ENCODE assay signal across 1 cellular context in genomic region chr5:177447611-177448243, GRCh38.
A peak's percentile ranks its signal among the peaks of the same experiment; 100 is the strongest.
TF ChIP-seq lines count a peak whose summit lies in the region.

No MANE protein-coding gene starts in this region.

TF ChIP-seq in HepG2, 621 proteins besides CTCF, POLR2A, EP300 and RAD21 (continued from another document and continues in another):
- TF ChIP-seq ZNF513 (CRISPR knock-in tag; conservative IDR thresholded peaks at IDR 0.05) (no peak), ZNF839 (CRISPR knock-in tag; IDR thresholded peaks at IDR 0.05; ENCODE audit: borderline replicate concordance) (no peak), CREM (IDR thresholded peaks at IDR 0.05) (peak; percentile 43; the same call in 1 of the 2 replicates), CREM (CRISPR knock-in tag; IDR thresholded peaks at IDR 0.05) (no peak), ZNF207 (IDR thresholded peaks at IDR 0.05; ENCODE audit: borderline replicate concordance) (no peak), ZNF232 (CRISPR knock-in tag; IDR thresholded peaks at IDR 0.05; ENCODE audit: borderline replicate concordance) (no peak), REL (CRISPR knock-in tag; conservative IDR thresholded peaks at IDR 0.05) (no peak), AKAP8 (CRISPR knock-in tag; IDR thresholded peaks at IDR 0.05) (peak; percentile 64; the same call in 1 of the 2 replicates), HDAC2 (CRISPR knock-in tag; IDR thresholded peaks at IDR 0.05) (peak; percentile 59), FOSL2 (CRISPR knock-in tag; IDR thresholded peaks at IDR 0.05) (peak; percentile 95), TOPORS (CRISPR knock-in tag; IDR thresholded peaks at IDR 0.05) (no peak), ZNF639 (CRISPR knock-in tag; conservative IDR thresholded peaks at IDR 0.05) (0 out of 2 replicates have a peak, but pooled peaks have one; percentile 25), FOXA1 (IDR thresholded peaks at IDR 0.05) (no peak), FOXA1 (CRISPR knock-in tag; IDR thresholded peaks at IDR 0.05) (no peak), ZNF557 (CRISPR knock-in tag; IDR thresholded peaks at IDR 0.05) (0 out of 2 replicates have a peak, but pooled peaks have one; percentile 79), ZSCAN20 (CRISPR knock-in tag; IDR thresholded peaks at IDR 0.05; ENCODE audit: borderline replicate concordance) (no peak), ZIK1 (CRISPR knock-in tag; IDR thresholded peaks at IDR 0.05; ENCODE audit: borderline replicate concordance, low read depth) (no peak), ZNF567 (CRISPR knock-in tag; IDR thresholded peaks at IDR 0.05; ENCODE audit: borderline replicate concordance) (no peak), ZSCAN9 (CRISPR knock-in tag; IDR thresholded peaks at IDR 0.05; ENCODE audit: borderline replicate concordance) (peak; percentile 57; the same call in 1 of the 2 replicates), SAP130 (CRISPR knock-in tag; IDR thresholded peaks at IDR 0.05; ENCODE audit: low read depth) (peak; percentile 92), MXI1 (IDR thresholded peaks at IDR 0.05; ENCODE audit: borderline replicate concordance, low read depth, low read length) (peak; percentile 87; the same call in 1 of the 3 replicates), NR3C1 (CRISPR knock-in tag; IDR thresholded peaks at IDR 0.05) (no peak), MAFK (conservative IDR thresholded peaks at IDR 0.05 in 1 of 2, IDR thresholded peaks at IDR 0.05 in 1 of 2; ENCODE audit: low read length in 2 of 2) (peak; percentile 53 to 70; a peak in 2 of 4 replicates), ZNF451 (CRISPR knock-in tag; IDR thresholded peaks at IDR 0.05) (no peak), KDM4B (CRISPR knock-in tag; IDR thresholded peaks at IDR 0.05) (no peak), TCF7L2 (IDR thresholded peaks at IDR 0.05; ENCODE audit: low read depth, low read length) (no peak), ETV5 (CRISPR knock-in tag; IDR thresholded peaks at IDR 0.05; ENCODE audit: borderline replicate concordance) (peak; percentile 71; the same call in 1 of the 2 replicates), ZNF552 (CRISPR knock-in tag; IDR thresholded peaks at IDR 0.05; ENCODE audit: borderline replicate concordance) (no peak), ZC3H4 (CRISPR knock-in tag; IDR thresholded peaks at IDR 0.05; ENCODE audit: borderline replicate concordance) (no peak), SOX6 (IDR thresholded peaks at IDR 0.05) (no peak), SOX6 (CRISPR knock-in tag; IDR thresholded peaks at IDR 0.05) (peak; percentile 87), HOXA9 (CRISPR knock-in tag; IDR thresholded peaks at IDR 0.05; ENCODE audit: borderline replicate concordance) (peak; percentile 5; the same call in 1 of the 2 replicates), CBX5 (CRISPR knock-in tag; IDR thresholded peaks at IDR 0.05; ENCODE audit: borderline replicate concordance) (peak; percentile 59; the same call in 1 of the 2 replicates), ZNF224 (CRISPR knock-in tag; IDR thresholded peaks at IDR 0.05) (no peak), DR1 (CRISPR knock-in tag; IDR thresholded peaks at IDR 0.05) (no peak), ZNF572 (CRISPR knock-in tag; IDR thresholded peaks at IDR 0.05) (no peak), KMT2B (CRISPR knock-in tag; IDR thresholded peaks at IDR 0.05) (peak; percentile 58; the same call in 1 of the 2 replicates), CENPT (CRISPR knock-in tag; IDR thresholded peaks at IDR 0.05; ENCODE audit: low read depth) (no peak), HDAC1 (CRISPR knock-in tag; IDR thresholded peaks at IDR 0.05) (0 out of 2 replicates have a peak, but pooled peaks have one; percentile 45), POLR2AphosphoS2 (IDR thresholded peaks at IDR 0.05; ENCODE audit: low read depth, low read length) (no peak), ZNF775 (CRISPR knock-in tag; IDR thresholded peaks at IDR 0.05; ENCODE audit: borderline replicate concordance) (no peak), HOXD1 (CRISPR knock-in tag; IDR thresholded peaks at IDR 0.05) (peak; percentile 7; the same call in 1 of the 2 replicates), KMT2A (CRISPR knock-in tag; IDR thresholded peaks at IDR 0.05) (0 out of 2 replicates have a peak, but pooled peaks have one; percentile 23), TBL1XR1 (IDR thresholded peaks at IDR 0.05; ENCODE audit: borderline replicate concordance, low read length, partially characterized antibody) (no peak), ZBED4 (CRISPR knock-in tag; IDR thresholded peaks at IDR 0.05; ENCODE audit: borderline replicate concordance) (peak; percentile 52; the same call in 1 of the 2 replicates), ZC3H13 (CRISPR knock-in tag; IDR thresholded peaks at IDR 0.05) (0 out of 2 replicates have a peak, but pooled peaks have one; percentile 35), ZNF644 (CRISPR knock-in tag; IDR thresholded peaks at IDR 0.05; ENCODE audit: low read depth) (0 out of 2 replicates have a peak, but pooled peaks have one; percentile 35), SMYD3 (CRISPR knock-in tag; IDR thresholded peaks at IDR 0.05) (no peak), PITX1 (CRISPR knock-in tag; IDR thresholded peaks at IDR 0.05) (0 out of 2 replicates have a peak, but pooled peaks have one; percentile 32), HOXA3 (CRISPR knock-in tag; IDR thresholded peaks at IDR 0.05) (peak; percentile 43; the same call in 1 of the 2 replicates), ZFP36L2 (CRISPR knock-in tag; IDR thresholded peaks at IDR 0.05) (no peak), WIZ (CRISPR knock-in tag; IDR thresholded peaks at IDR 0.05) (no peak), ZNF83 (CRISPR knock-in tag; IDR thresholded peaks at IDR 0.05; ENCODE audit: borderline replicate concordance) (no peak), POGZ (CRISPR knock-in tag; IDR thresholded peaks at IDR 0.05) (peak; percentile 55; the same call in 1 of the 2 replicates), HNRNPL (IDR thresholded peaks at IDR 0.05; ENCODE audit: low read depth, low read length) (peak; percentile 99), ZNF563 (CRISPR knock-in tag; IDR thresholded peaks at IDR 0.05) (peak; percentile 54; the same call in 1 of the 2 replicates), CEBPG (CRISPR knock-in tag; IDR thresholded peaks at IDR 0.05) (0 out of 2 replicates have a peak, but pooled peaks have one; percentile 7)
- TF ChIP-seq, protein P1, sequence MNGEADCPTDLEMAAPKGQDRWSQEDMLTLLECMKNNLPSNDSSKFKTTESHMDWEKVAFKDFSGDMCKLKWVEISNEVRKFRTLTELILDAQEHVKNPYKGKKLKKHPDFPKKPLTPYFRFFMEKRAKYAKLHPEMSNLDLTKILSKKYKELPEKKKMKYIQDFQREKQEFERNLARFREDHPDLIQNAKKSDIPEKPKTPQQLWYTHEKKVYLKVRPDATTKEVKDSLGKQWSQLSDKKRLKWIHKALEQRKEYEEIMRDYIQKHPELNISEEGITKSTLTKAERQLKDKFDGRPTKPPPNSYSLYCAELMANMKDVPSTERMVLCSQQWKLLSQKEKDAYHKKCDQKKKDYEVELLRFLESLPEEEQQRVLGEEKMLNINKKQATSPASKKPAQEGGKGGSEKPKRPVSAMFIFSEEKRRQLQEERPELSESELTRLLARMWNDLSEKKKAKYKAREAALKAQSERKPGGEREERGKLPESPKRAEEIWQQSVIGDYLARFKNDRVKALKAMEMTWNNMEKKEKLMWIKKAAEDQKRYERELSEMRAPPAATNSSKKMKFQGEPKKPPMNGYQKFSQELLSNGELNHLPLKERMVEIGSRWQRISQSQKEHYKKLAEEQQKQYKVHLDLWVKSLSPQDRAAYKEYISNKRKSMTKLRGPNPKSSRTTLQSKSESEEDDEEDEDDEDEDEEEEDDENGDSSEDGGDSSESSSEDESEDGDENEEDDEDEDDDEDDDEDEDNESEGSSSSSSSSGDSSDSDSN (CRISPR knock-in tag; IDR thresholded peaks at IDR 0.05) = peak; percentile 71
- TF ChIP-seq, protein P2, sequence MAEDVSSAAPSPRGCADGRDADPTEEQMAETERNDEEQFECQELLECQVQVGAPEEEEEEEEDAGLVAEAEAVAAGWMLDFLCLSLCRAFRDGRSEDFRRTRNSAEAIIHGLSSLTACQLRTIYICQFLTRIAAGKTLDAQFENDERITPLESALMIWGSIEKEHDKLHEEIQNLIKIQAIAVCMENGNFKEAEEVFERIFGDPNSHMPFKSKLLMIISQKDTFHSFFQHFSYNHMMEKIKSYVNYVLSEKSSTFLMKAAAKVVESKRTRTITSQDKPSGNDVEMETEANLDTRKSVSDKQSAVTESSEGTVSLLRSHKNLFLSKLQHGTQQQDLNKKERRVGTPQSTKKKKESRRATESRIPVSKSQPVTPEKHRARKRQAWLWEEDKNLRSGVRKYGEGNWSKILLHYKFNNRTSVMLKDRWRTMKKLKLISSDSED (CRISPR knock-in tag; IDR thresholded peaks at IDR 0.05) = no peak
- TF ChIP-seq, protein P3, sequence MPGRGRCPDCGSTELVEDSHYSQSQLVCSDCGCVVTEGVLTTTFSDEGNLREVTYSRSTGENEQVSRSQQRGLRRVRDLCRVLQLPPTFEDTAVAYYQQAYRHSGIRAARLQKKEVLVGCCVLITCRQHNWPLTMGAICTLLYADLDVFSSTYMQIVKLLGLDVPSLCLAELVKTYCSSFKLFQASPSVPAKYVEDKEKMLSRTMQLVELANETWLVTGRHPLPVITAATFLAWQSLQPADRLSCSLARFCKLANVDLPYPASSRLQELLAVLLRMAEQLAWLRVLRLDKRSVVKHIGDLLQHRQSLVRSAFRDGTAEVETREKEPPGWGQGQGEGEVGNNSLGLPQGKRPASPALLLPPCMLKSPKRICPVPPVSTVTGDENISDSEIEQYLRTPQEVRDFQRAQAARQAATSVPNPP (CRISPR knock-in tag; IDR thresholded peaks at IDR 0.05) = no peak
- TF ChIP-seq, protein P4, sequence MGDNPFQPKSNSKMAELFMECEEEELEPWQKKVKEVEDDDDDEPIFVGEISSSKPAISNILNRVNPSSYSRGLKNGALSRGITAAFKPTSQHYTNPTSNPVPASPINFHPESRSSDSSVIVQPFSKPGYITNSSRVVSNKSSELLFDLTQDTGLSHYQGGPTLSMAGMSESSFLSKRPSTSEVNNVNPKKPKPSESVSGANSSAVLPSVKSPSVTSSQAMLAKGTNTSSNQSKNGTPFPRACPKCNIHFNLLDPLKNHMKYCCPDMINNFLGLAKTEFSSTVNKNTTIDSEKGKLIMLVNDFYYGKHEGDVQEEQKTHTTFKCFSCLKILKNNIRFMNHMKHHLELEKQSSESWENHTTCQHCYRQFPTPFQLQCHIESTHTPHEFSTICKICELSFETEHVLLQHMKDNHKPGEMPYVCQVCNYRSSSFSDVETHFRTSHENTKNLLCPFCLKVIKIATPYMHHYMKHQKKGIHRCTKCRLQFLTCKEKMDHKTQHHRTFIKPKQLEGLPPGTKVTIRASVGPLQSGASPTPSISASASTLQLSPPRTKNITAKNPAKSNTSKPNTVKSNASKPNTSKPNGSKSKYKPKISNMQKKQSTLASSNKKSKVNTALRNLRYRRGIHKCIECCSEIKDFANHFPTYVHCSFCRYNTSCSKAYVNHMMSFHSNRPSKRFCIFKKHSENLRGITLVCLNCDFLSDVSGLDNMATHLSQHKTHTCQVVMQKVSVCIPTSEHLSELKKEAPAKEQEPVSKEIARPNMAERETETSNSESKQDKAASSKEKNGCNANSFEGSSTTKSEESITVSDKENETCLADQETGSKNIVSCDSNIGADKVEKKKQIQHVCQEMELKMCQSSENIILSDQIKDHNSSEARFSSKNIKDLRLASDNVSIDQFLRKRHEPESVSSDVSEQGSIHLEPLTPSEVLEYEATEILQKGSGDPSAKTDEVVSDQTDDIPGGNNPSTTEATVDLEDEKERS (CRISPR knock-in tag; IDR thresholded peaks at IDR 0.05) = 0 out of 2 replicates have a peak, but pooled peaks have one; percentile 44
